Comparison of ENCODE assay signal across 8 cellular contexts in genomic region chr9:38227061-38227540, GRCh38.
DNase-seq lines count a peak whose midpoint lies in the region; ATAC-seq and TF ChIP-seq lines count a peak whose summit lies in the region.

No MANE protein-coding gene starts in this region.

- H3K27ac ChIP-seq in BLaER1 (peak overlapping the region; percentile 63), SJCRH30 (peak overlapping the region; percentile 100)

- 0 out of 2 replicates have a peak overlapping the region, but pooled peaks have one; percentile 20 for H3K9ac ChIP-seq in BLaER1

- ATAC-seq in HG02623 (IDR thresholded peaks at IDR 0.05; ENCODE audit: unreplicated experiment) = no peak

- DNase-seq in GM20000 (ENCODE audit: low spot score) = peak; percentile 68
- peak; percentile 92 for DNase-seq in NAMALWA (ENCODE audit: low spot score)
- DNase-seq in SJCRH30 = peak; percentile 98
- DNase-seq in activated naive CD4-positive, alpha-beta T cell treated with Interleukin-2 at 50 U/mL for 16 hours = peak; percentile 9
- DNase-seq in hepatic stellate cell (ENCODE audit: low spot score) = peak; percentile 28
- DNase-seq in stimulated activated CD4-positive, alpha-beta T cell treated with anti-CD3 and anti-CD28 coated beads, Interleukin-15, amount 100 ng/mL, for 48 hours (ENCODE audit: low read depth in 2 of 2) = peak; percentile 48 to 50

- no peaks in the 10 kb centered on the region for H3K36me3 ChIP-seq in BLaER1
- 0 out of 2 replicates have a peak, but pooled peaks cover 2% of the 10 kb centered on the region for H3K36me3 ChIP-seq in SJCRH30

- TF ChIP-seq CTCF in GM20000 (IDR thresholded peaks at IDR 0.05; ENCODE audit: extremely low read depth, missing control alignments) = no peak

- H3K4me2 ChIP-seq in BLaER1 = peak overlapping the region; percentile 91

- H3K27me3 ChIP-seq in BLaER1 = no peaks in the 10 kb centered on the region
- H3K27me3 ChIP-seq in SJCRH30 = no peaks in the 10 kb centered on the region

- H3K9me3 ChIP-seq in BLaER1 = no peaks in the 10 kb centered on the region
- H3K9me3 ChIP-seq in SJCRH30 (replicated peaks) = peaks cover 6% of the 10 kb centered on the region

- peaks cover 59% of the 10 kb centered on the region for H3K4me1 ChIP-seq in BLaER1
- H3K4me1 ChIP-seq in SJCRH30 = peaks cover 33% of the 10 kb centered on the region

- peak overlapping the region; percentile 45; the same call in 1 of the 2 replicates for H3K4me3 ChIP-seq in BLaER1
- peak overlapping the region; percentile 45 for H3K4me3 ChIP-seq in SJCRH30

- no peaks in the 10 kb centered on the region for H4K20me1 ChIP-seq in BLaER1

Comparison
In these comparisons a context has a peak if more than half of its experiments do, and no peak if none do; other contexts are left out.
1. DNase-seq: peak in every context shown above with its lines; median percentile 98 in SJCRH30; 92 in NAMALWA; 68 in GM20000; 49 in stimulated activated CD4-positive, alpha-beta T cell treated with anti-CD3 and anti-CD28 coated beads, Interleukin-15, amount 100 ng/mL, for 48 hours; 28 in hepatic stellate cell; 9 in activated naive CD4-positive, alpha-beta T cell treated with Interleukin-2 at 50 U/mL for 16 hours.